Comparison of ENCODE assay signal across 8 cellular contexts in the genomic region with DNA sequence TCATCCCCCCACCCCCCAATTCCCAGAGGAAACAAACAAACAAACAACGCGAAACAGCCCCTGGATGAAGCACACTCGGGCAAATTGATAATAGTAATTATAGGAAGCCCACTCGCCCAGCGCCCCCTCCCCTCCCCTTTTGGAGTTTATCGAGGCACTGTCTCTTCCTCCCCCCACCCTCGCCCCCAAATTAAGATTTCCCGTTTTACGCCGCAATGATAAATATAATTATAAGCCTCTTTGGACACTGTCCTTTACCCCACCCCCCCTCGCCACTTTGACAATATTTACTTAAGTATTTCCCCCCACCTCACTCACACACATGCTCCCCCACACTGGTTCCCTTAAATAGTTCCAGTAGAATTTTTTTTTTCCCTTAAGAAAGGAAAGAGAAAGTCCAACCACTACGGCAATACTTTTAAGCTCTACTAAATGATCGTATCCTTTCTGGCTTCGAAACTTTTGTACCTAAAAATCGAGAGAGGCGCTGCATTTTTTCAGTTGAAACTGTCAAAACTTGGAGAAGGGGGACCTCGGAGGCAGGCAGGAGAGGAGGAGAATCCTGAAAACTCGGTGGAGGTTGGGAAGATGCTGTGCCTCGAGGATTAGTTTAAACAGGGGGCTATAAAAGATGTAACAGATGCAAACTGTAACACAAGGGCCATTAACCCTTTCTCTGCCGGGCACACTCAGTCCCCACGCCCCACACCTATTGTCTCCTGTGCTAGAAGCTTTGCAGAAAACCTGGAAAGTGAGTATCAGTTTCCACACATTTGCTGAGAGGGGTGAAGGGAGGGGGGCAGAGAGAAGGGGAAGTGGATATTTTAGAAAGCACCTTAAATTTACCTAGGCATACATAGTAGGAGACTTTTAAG. TPM values are rescaled to one million over a fixed set of nuclear protein-coding genes. Genes with fewer than 3 reads are reported as not detected.
DNase-seq lines count a peak whose midpoint lies in the region; ATAC-seq and TF ChIP-seq lines count a peak whose summit lies in the region.

No MANE protein-coding gene starts in this region.

- intact Hi-C loops in MCF 10A (cut with micrococcal nuclease), result loop anchor here (1.0 to 10.0 kb wide), 11 partner anchors 35 to 1234 kb away; a partner anchor contains a TSS

- H3K27ac Mint-ChIP-seq in MCF 10A (ENCODE audit: low read depth, unreplicated experiment), result no peak overlapping the region

- POLR2A ChIA-PET in AG04449 (lab: Yijun Ruan, JAX) (interaction anchor here (0.6 kb wide), 1 partner anchor 25 kb away, joined by 3 read pairs; no protein-coding TSS in a partner anchor), MCF 10A (lab: Yijun Ruan, JAX) (interaction anchor here (0.6 to 1.2 kb wide), 12 partner anchors 12 to 1775 kb away, joined by 3 to 6 read pairs (median 3); no protein-coding TSS in a partner anchor)

- DNase-seq in AG04449 (ENCODE audit: low read depth, low spot score), result no peak
- DNase-seq in LHCN-M2 (ENCODE audit: low read depth), result peak; percentile 57
- no peak for DNase-seq in MCF 10A (ENCODE audit: unreplicated experiment)
- DNase-seq in middle frontal gyrus (ENCODE audit: extremely low spot score, low spot score), result peak; percentile 3
- no peak for DNase-seq in DMS79 treated with DMSO at 0.1 percent for 48 hours (lab: John Stamatoyannopoulos, UW)
- no peak for DNase-seq in iPS-NIHi11 (ENCODE audit: low spot score)
- DNase-seq in activated naive CD4-positive, alpha-beta T cell treated with Interleukin-2 at 50 U/mL for 16 hours, result no peak

- H3K36me3 Mint-ChIP-seq in MCF 10A (ENCODE audit: insufficient read depth, unreplicated experiment), result peaks cover 5% of the 10 kb centered on the region

- H3K4me3 ChIP-seq in AG04449 (ENCODE audit: low read depth, low read length), result peak overlapping the region; percentile 81

- no peak overlapping the region for H3K4me3 Mint-ChIP-seq in MCF 10A (ENCODE audit: unreplicated experiment)

- no peak for ATAC-seq in HG03039 (IDR thresholded peaks at IDR 0.05; ENCODE audit: unreplicated experiment)

- CTCF ChIA-PET in AG04449 (lab: Yijun Ruan, JAX), result no interaction called here
- CTCF ChIA-PET in MCF 10A (lab: Yijun Ruan, JAX), result interaction anchor here (0.5 to 0.6 kb wide), 3 partner anchors 14 to 194 kb away, joined by 3 to 4 read pairs (median 3); no protein-coding TSS in a partner anchor

- peaks cover 31% of the 10 kb centered on the region for H3K4me1 Mint-ChIP-seq in MCF 10A (ENCODE audit: insufficient read depth, unreplicated experiment)

- no peaks in the 10 kb centered on the region for H3K27me3 Mint-ChIP-seq in MCF 10A (ENCODE audit: insufficient read depth, unreplicated experiment)

- no peaks in the 10 kb centered on the region for H3K9me3 Mint-ChIP-seq in MCF 10A (ENCODE audit: unreplicated experiment)

- BruUV-seq in MCF 10A (replicated peaks; lab: Mats Ljungman, UMichigan), result TSS peak; percentile 81

- TF ChIP-seq CTCF in AG04449 (IDR thresholded peaks at IDR 0.05; ENCODE audit: insufficient read depth, low read length, missing control alignments) (no peak), MCF 10A (IDR thresholded peaks at IDR 0.05; ENCODE audit: unreplicated experiment) (no peak)

RNA-seq across cellular contexts. Expression of a gene that starts 1.9 kb away (rescaled TPM):
- total RNA-seq in LHCN-M2 (2014; rRNA removed) (52.9 and 56.7 TPM in 2 replicates), MCF 10A (2022) (28.2 and 39.9 TPM in 2 replicates)
- polyA plus RNA-seq in LHCN-M2 (2012), result 27.1 TPM

Comparison
In these comparisons a context has a peak if more than half of its experiments do, and no peak if none do; other contexts are left out.
1. DNase-seq: peak in LHCN-M2 (single experiment) and middle frontal gyrus (single experiment); none in AG04449 (single experiment), MCF 10A (single experiment), DMS79 treated with DMSO at 0.1 percent for 48 hours (single experiment), iPS-NIHi11 (single experiment) and activated naive CD4-positive, alpha-beta T cell treated with Interleukin-2 at 50 U/mL for 16 hours (single experiment).